15 cellular contexts compared by ENCODE assay signal in genomic region chr10:60283397-60283796, GRCh38.
DNase-seq lines count a peak whose midpoint lies in the region; ATAC-seq and TF ChIP-seq lines count a peak whose summit lies in the region.
"Had no signal": no experiment of that assay in that cellular context is flagged by ENCODE, and none has a peak within 500 bp of the region (broad histone marks: within the 10 kb centered on the region; RNA-seq: fewer than 3 reads in every experiment).

No MANE protein-coding gene starts in this region.

- H2AFZ ChIP-seq in IMR-90 (replicated peaks; ENCODE audit: low read length, poor library complexity), result no peak overlapping the region

- no peak overlapping the region for H3K4me3 Mint-ChIP-seq in mesothelial cell of epicardium
- H3K4me3 Mint-ChIP-seq: central memory CD8-positive, alpha-beta T cell; endodermal cell had no signal

- H3K23ac ChIP-seq in IMR-90 (ENCODE audit: low read depth, low read length), result no peak overlapping the region

- H2AK5ac ChIP-seq in IMR-90 (ENCODE audit: low read depth, low read length), result no peak overlapping the region

- no peaks in the 10 kb centered on the region for H3K79me1 ChIP-seq in IMR-90 (ENCODE audit: low read depth in 1 of 2, low read length in 2 of 2)

- no peak overlapping the region for H3K14ac ChIP-seq in IMR-90 (replicated peaks; ENCODE audit: low read depth, low read length)

- intact Hi-C loops in IMR-90 (cut with micrococcal nuclease), result loop anchor here (5.0 kb wide), 1 partner anchor 144 kb away; no protein-coding TSS in a partner anchor

- H4K20me1 ChIP-seq in DOHH2 (ENCODE audit: control insufficient read depth, insufficient read depth, low read depth, low read length) (no peaks in the 10 kb centered on the region), IMR-90 (ENCODE audit: insufficient read depth, low read length) (no peaks in the 10 kb centered on the region)

- no peaks in the 10 kb centered on the region for H3K9me2 ChIP-seq in DOHH2 (replicated peaks; ENCODE audit: control insufficient read depth, low read length)

- H3K36me3 Mint-ChIP-seq in mesothelial cell of epicardium, result peaks cover 7% of the 10 kb centered on the region
- H3K36me3 Mint-ChIP-seq: naive B cell had no signal

- no CpG with 5 or more reads among the region's 2 CpGs for WGBS in IMR-90 (ENCODE audit: extremely low coverage in 2 of 2, insufficient read length in 1 of 2), 2 experiments
- no CpG with 5 or more reads among the region's 2 CpGs for WGBS in mesodermal cell (ENCODE audit: insufficient coverage in 2 of 2), 2 experiments

- no TSS peak for BruUV-seq in IMR-90 (replicated peaks; lab: Mats Ljungman, UMichigan)

- H3K27me3 ChIP-seq in DOHH2 (ENCODE audit: control insufficient read depth, low read length) (no peaks in the 10 kb centered on the region), IMR-90 (ENCODE audit: control insufficient read depth, insufficient read depth, low read length) (peaks cover 4% of the 10 kb centered on the region; the same call in 1 of the 2 replicates)

- H2BK20ac ChIP-seq in IMR-90 (ENCODE audit: low read depth, low read length), result no peak overlapping the region

- peak; percentile 13 for DNase-seq in IMR-90
- peak; percentile 37 for DNase-seq in dermis blood vessel endothelial cell
- no peak for DNase-seq in GM10248 (ENCODE audit: extremely low spot score)
- DNase-seq in NCI-H2196 treated with DMSO at 0.1 percent for 48 hours (lab: John Stamatoyannopoulos, UW; ENCODE audit: unreplicated experiment), result no peak
- no peak for DNase-seq in mesothelial cell of epicardium (ENCODE audit: low spot score in 2 of 2, unreplicated experiment in 2 of 2)
- DNase-seq: activated CD4-positive, CD25-positive, alpha-beta regulatory T cell; endodermal cell; NCI-H1417 treated with DMSO at 0.1 percent for 48 hours; T-helper 9 cell had no signal

- no peak overlapping the region for H2BK15ac ChIP-seq in IMR-90 (ENCODE audit: low read depth, low read length)

- H3K18ac ChIP-seq in IMR-90 (ENCODE audit: low read depth, low read length), result no peak overlapping the region

- peaks cover 10% of the 10 kb centered on the region; the same call in 1 of the 2 replicates for H3F3A ChIP-seq in DOHH2 (ENCODE audit: control insufficient read depth, insufficient read depth)

- H3K27ac Mint-ChIP-seq in mesothelial cell of epicardium, result no peak overlapping the region
- H3K27ac Mint-ChIP-seq: endodermal cell had no signal

- H4K91ac ChIP-seq in IMR-90 (ENCODE audit: insufficient read depth, low read depth, low read length), result no peak overlapping the region

- peaks cover 85% of the 10 kb centered on the region for H3K79me2 ChIP-seq in DOHH2 (ENCODE audit: control insufficient read depth, low read length)

- TF ChIP-seq CTCF in DOHH2 (IDR thresholded peaks at IDR 0.05; ENCODE audit: low read depth, low read length, poor library complexity, severe bottlenecking) (no peak), IMR-90 (conservative IDR thresholded peaks at IDR 0.05; ENCODE audit: low read depth, low read length) (no peak), GM10248 (IDR thresholded peaks at IDR 0.05; ENCODE audit: control extremely low read depth, extremely low read depth, low read depth, missing control alignments) (no peak), mesothelial cell of epicardium (IDR thresholded peaks at IDR 0.05; ENCODE audit: unreplicated experiment) (no peak)

- peaks cover 50% of the 10 kb centered on the region for H3K4me1 Mint-ChIP-seq in mesothelial cell of epicardium

- no peak overlapping the region for H4K5ac ChIP-seq in IMR-90 (ENCODE audit: low read depth, low read length)

- H3K9me1 ChIP-seq in IMR-90 (ENCODE audit: insufficient read depth, low read length), result no peaks in the 10 kb centered on the region

- no peak for TF ChIP-seq RAD21 in IMR-90 (IDR thresholded peaks at IDR 0.05; ENCODE audit: low read length)

- no peak overlapping the region for H2BK120ac ChIP-seq in IMR-90 (ENCODE audit: low read depth, low read length)

- H3K4me1 ChIP-seq in DOHH2 (ENCODE audit: control insufficient read depth, low read length) (peaks cover 79% of the 10 kb centered on the region), IMR-90 (ENCODE audit: control insufficient read depth, insufficient read depth, low read length) (peaks cover 1% of the 10 kb centered on the region; the same call in 1 of the 2 replicates), mesodermal cell (ENCODE audit: control insufficient read depth, insufficient read depth, low read length, poor library complexity, severe bottlenecking) (peaks cover 27% of the 10 kb centered on the region)

- H3K9me3 ChIP-seq in DOHH2 (ENCODE audit: control insufficient read depth, insufficient read depth, low read length) (no peaks in the 10 kb centered on the region), IMR-90 (ENCODE audit: control insufficient read depth, insufficient read depth, low read length) (no peaks in the 10 kb centered on the region), mesodermal cell (ENCODE audit: control insufficient read depth, low read length) (no peaks in the 10 kb centered on the region)

- no peak overlapping the region for H2AK9ac ChIP-seq in IMR-90 (replicated peaks; ENCODE audit: low read depth, low read length, poor library complexity)

- H3K9me3 Mint-ChIP-seq in mesothelial cell of epicardium, result no peaks in the 10 kb centered on the region
- H3K9me3 Mint-ChIP-seq: central memory CD8-positive, alpha-beta T cell; endodermal cell; HFFc6 had no signal

- no peak overlapping the region for H3K56ac ChIP-seq in IMR-90 (ENCODE audit: extremely low read depth, insufficient read depth, low read length)

- in situ Hi-C loops in IMR-90 (cut with MboI; ENCODE audit: low sequenced_read_pairs), result no loop called here

- POLR2A ChIA-PET in IMR-90 (lab: Charles Lee; ENCODE audit: unreplicated experiment) (no interaction called here), GM10248 (lab: Yijun Ruan, JAX) (no interaction called here)

- H3K36me3 ChIP-seq in DOHH2 (ENCODE audit: control insufficient read depth, low read length), result peaks cover 24% of the 10 kb centered on the region
- no peaks in the 10 kb centered on the region for H3K36me3 ChIP-seq in IMR-90 (ENCODE audit: control insufficient read depth, insufficient read depth, low read length)
- H3K36me3 ChIP-seq in mesodermal cell (ENCODE audit: control insufficient read depth, insufficient read depth, low read length), result peaks cover 8% of the 10 kb centered on the region

- no peak overlapping the region for H4K8ac ChIP-seq in IMR-90 (ENCODE audit: low read depth in 2 of 2, low read length in 2 of 2)

- H3K4me2 ChIP-seq in DOHH2 (ENCODE audit: low read length) (peak overlapping the region; percentile 54), IMR-90 (ENCODE audit: low read depth, low read length) (no peak overlapping the region)

- no peak overlapping the region for H2BK5ac ChIP-seq in IMR-90 (ENCODE audit: low read depth, low read length, poor library complexity, severe bottlenecking)

- dilution Hi-C loops in IMR-90 (cut with HindIII; ENCODE audit: low sequenced_read_pairs, unreplicated experiment), result no loop called here

- peak overlapping the region; percentile 51 for H3K4me3 ChIP-seq in DOHH2 (ENCODE audit: low read length)
- H3K4me3 ChIP-seq in IMR-90 (ENCODE audit: insufficient read depth, low read depth, low read length), result no peak overlapping the region
- H3K4me3 ChIP-seq in mesodermal cell (ENCODE audit: extremely low read depth, insufficient read depth, low read length, poor library complexity, severe bottlenecking), result no peak overlapping the region

- H3K27me3 Mint-ChIP-seq in mesothelial cell of epicardium (ENCODE audit: low read depth), result no peaks in the 10 kb centered on the region
- H3K27me3 Mint-ChIP-seq: central memory CD8-positive, alpha-beta T cell had no signal

- H3K27ac ChIP-seq in DOHH2 (ENCODE audit: low read depth, low read length) (peak overlapping the region; percentile 41), IMR-90 (ENCODE audit: insufficient read depth, low read length) (no peak overlapping the region), mesodermal cell (ENCODE audit: low read depth, low read length, severe bottlenecking) (peak overlapping the region; percentile 6)

- no peak overlapping the region for H3K4ac ChIP-seq in IMR-90 (ENCODE audit: low read depth, low read length)

- TF ChIP-seq POLR2A in IMR-90 (IDR thresholded peaks at IDR 0.05; ENCODE audit: low read depth, low read length), result no peak

- no peak for ATAC-seq in IMR-90 (ENCODE audit: low read depth)
- no peak for ATAC-seq in GM18520 (IDR thresholded peaks at IDR 0.05; ENCODE audit: unreplicated experiment)

- H3K9ac ChIP-seq in IMR-90 (ENCODE audit: low read depth, low read length), result no peak overlapping the region

- CTCF ChIA-PET in IMR-90 (lab: Yijun Ruan, JAX), result interaction anchor here (0.8 to 1.1 kb wide), 2 partner anchors 33 to 112 kb away, joined by 3 read pairs; no protein-coding TSS in a partner anchor
- CTCF ChIA-PET in GM10248 (lab: Yijun Ruan, JAX), result interaction anchor here (0.8 to 1.3 kb wide), 2 partner anchors 11 to 13 kb away, joined by 3 read pairs; no protein-coding TSS in a partner anchor

TF ChIP-seq in IMR-90, 13 proteins besides CTCF, POLR2A, EP300 and RAD21 (continues in another document):
- no peak for TF ChIP-seq MXI1 (IDR thresholded peaks at IDR 0.05; ENCODE audit: borderline replicate concordance, low read depth, low read length)
- no peak for TF ChIP-seq FOS (IDR thresholded peaks at IDR 0.05; ENCODE audit: low read depth, low read length)
- TF ChIP-seq NFE2L2 (IDR thresholded peaks at IDR 0.05; ENCODE audit: low read depth, low read length), result no peak
- no peak for TF ChIP-seq MAZ (IDR thresholded peaks at IDR 0.05; ENCODE audit: borderline replicate concordance, low read depth, low read length)
- TF ChIP-seq CHD1 (IDR thresholded peaks at IDR 0.05; ENCODE audit: low read depth, low read length), result no peak
- TF ChIP-seq USF2 (IDR thresholded peaks at IDR 0.05; ENCODE audit: low read depth, low read length), result no peak
- TF ChIP-seq ELK1 (IDR thresholded peaks at IDR 0.05; ENCODE audit: borderline replicate concordance, low read depth, low read length), result no peak
- TF ChIP-seq BHLHE40 (IDR thresholded peaks at IDR 0.05; ENCODE audit: low read depth, low read length), result no peak

Comparison
In these comparisons a context has a peak if more than half of its experiments do, and no peak if none do; other contexts are left out.
1. DNase-seq: peak in IMR-90 (single experiment) and dermis blood vessel endothelial cell (single experiment); none in GM10248 (single experiment), NCI-H2196 treated with DMSO at 0.1 percent for 48 hours (single experiment) and mesothelial cell of epicardium (0 of 2).